Comparison of ENCODE assay signal across 22 cellular contexts in the genomic region with DNA sequence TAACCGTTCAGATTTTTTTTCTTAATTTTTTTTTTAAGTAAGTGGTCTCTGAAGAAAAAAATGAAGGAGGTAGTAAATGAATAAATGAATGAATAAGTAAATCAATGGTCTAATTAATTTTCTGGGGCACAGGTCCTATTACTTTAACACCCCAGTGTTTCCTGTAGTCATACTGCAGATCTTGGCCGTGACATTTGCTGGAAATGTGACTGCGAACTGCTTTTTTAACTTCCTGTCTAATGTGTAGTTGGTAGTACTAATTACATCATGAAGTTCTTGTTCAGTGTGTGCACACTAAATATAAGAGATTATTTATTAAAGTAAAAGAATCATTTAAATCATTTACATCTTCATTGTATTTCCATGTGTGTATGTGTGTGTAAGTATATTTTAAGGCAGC. TPM values are rescaled to one million over a fixed set of nuclear protein-coding genes. Genes with fewer than 3 reads are reported as not detected.
DNase-seq lines count a peak whose midpoint lies in the region; ATAC-seq lines count a peak whose summit lies in the region.
"Had no signal": no experiment of that assay in that cellular context is flagged by ENCODE, and none has a peak within 500 bp of the region (broad histone marks: within the 10 kb centered on the region; RNA-seq: fewer than 3 reads in every experiment).

No MANE protein-coding gene starts in this region.

- H3K27ac Mint-ChIP-seq in stimulated activated naive CD8-positive, alpha-beta T cell treated with anti-CD3 and anti-CD28 coated beads, Interleukin-15, Interleukin-2, amounts not matched to agents 100 ng/mL and 50 ng/mL, for 24 hours: peak overlapping the region; percentile 40
- peak overlapping the region; percentile 64 for H3K27ac Mint-ChIP-seq in activated CD8-positive, alpha-beta T cell treated with anti-CD3 and anti-CD28 coated beads, Interleukin-2, amount 10 ng/mL, durations not matched to agents 7 days and 5 days
- H3K27ac Mint-ChIP-seq in effector memory CD8-positive, alpha-beta T cell: peak overlapping the region in 1 of 2 donors; percentile 91
- H3K27ac Mint-ChIP-seq: activated B cell treated with CpG ODN at 0.5 μM for 24 hours, endodermal cell had no signal

- peaks cover 79% of the 10 kb centered on the region for H3K36me3 Mint-ChIP-seq in stimulated activated naive CD8-positive, alpha-beta T cell treated with anti-CD3 and anti-CD28 coated beads, Interleukin-15, Interleukin-2, amounts not matched to agents 100 ng/mL and 50 ng/mL, for 24 hours (ENCODE audit: low read depth)
- H3K36me3 Mint-ChIP-seq in activated CD8-positive, alpha-beta T cell treated with anti-CD3 and anti-CD28 coated beads, Interleukin-2, amount 10 ng/mL, durations not matched to agents 7 days and 5 days (ENCODE audit: low read depth): peaks cover 75% of the 10 kb centered on the region
- peaks cover 32% of the 10 kb centered on the region for H3K36me3 Mint-ChIP-seq in effector memory CD8-positive, alpha-beta T cell (ENCODE audit: insufficient read depth)

- no peaks in the 10 kb centered on the region for H3K27me3 Mint-ChIP-seq in stimulated activated naive CD8-positive, alpha-beta T cell treated with anti-CD3 and anti-CD28 coated beads, Interleukin-15, Interleukin-2, amounts not matched to agents 100 ng/mL and 50 ng/mL, for 24 hours
- no peaks in the 10 kb centered on the region for H3K27me3 Mint-ChIP-seq in activated CD8-positive, alpha-beta T cell treated with anti-CD3 and anti-CD28 coated beads, Interleukin-2, amount 10 ng/mL, durations not matched to agents 7 days and 5 days (ENCODE audit: low read depth)
- no peaks in the 10 kb centered on the region for H3K27me3 Mint-ChIP-seq in effector memory CD8-positive, alpha-beta T cell
- H3K27me3 Mint-ChIP-seq: activated B cell treated with CpG ODN at 0.5 μM for 24 hours had no signal

- POLR2A ChIA-PET in activated CD8-positive, alpha-beta T cell treated with anti-CD3 and anti-CD28 coated beads, Interleukin-2, amount 10 ng/mL, durations not matched to agents 7 days and 5 days (lab: Charles Lee): no interaction called here

- ATAC-seq in stimulated activated naive CD8-positive, alpha-beta T cell treated with anti-CD3 and anti-CD28 coated beads, Interleukin-15, Interleukin-2, amounts not matched to agents 100 U/mL and 50 U/mL, for 24 hours: no peak
- no peak for ATAC-seq in activated CD8-positive, alpha-beta T cell treated with anti-CD3 and anti-CD28 coated beads, Interleukin-2, amount 10 ng/mL, durations not matched to agents 7 days and 5 days
- no peak for ATAC-seq in effector memory CD8-positive, alpha-beta T cell (replicated peaks)
- no peak for ATAC-seq in GM19035 (IDR thresholded peaks at IDR 0.05; ENCODE audit: unreplicated experiment)
- no peak for ATAC-seq in HG02884 (IDR thresholded peaks at IDR 0.05; ENCODE audit: unreplicated experiment)
- ATAC-seq: left lung had no signal

- DNase-seq in stimulated activated naive CD8-positive, alpha-beta T cell treated with anti-CD3 and anti-CD28 coated beads, Interleukin-15, Interleukin-2, amounts not matched to agents 100 U/mL and 50 U/mL, for 24 hours: no peak
- DNase-seq in activated CD8-positive, alpha-beta T cell treated with anti-CD3 and anti-CD28 coated beads, Interleukin-2, amount 10 ng/mL, durations not matched to agents 7 days and 5 days: peak; percentile 40
- DNase-seq in effector memory CD8-positive, alpha-beta T cell: no peak
- DNase-seq in kidney glomerular epithelial cell (lab: John Stamatoyannopoulos, UW): no peak
- DNase-seq: activated B cell treated with CpG ODN at 0.5 μM for 24 hours; activated CD8-positive, alpha-beta memory T cell treated with anti-CD3 and anti-CD28 coated beads for 24 hours; activated T-cell treated with anti-CD3 and anti-CD28 coated beads, Interleukin-2, amount 50 U/mL, for 1 hour; endodermal cell; glutamatergic neuron; Kasumi-1; left lung; NCI-H1417; NCI-H2029; NCI-H526; right lobe of liver; spleen; stimulated activated CD4-positive, alpha-beta T cell treated with anti-CD3 and anti-CD28 coated beads, Interleukin-2, amount 100 ng/mL, for 24 hours; stimulated activated CD8-positive, alpha-beta memory T cell treated with anti-CD3 and anti-CD28 coated beads, Interleukin-4, amount 100 ng/mL, for 48 hours; tibial artery had no signal

- H3K4me1 Mint-ChIP-seq in stimulated activated naive CD8-positive, alpha-beta T cell treated with anti-CD3 and anti-CD28 coated beads, Interleukin-15, Interleukin-2, amounts not matched to agents 100 ng/mL and 50 ng/mL, for 24 hours (ENCODE audit: low read depth): peaks cover 87% of the 10 kb centered on the region
- H3K4me1 Mint-ChIP-seq in activated CD8-positive, alpha-beta T cell treated with anti-CD3 and anti-CD28 coated beads, Interleukin-2, amount 10 ng/mL, durations not matched to agents 7 days and 5 days (ENCODE audit: low read depth): peaks cover 62% of the 10 kb centered on the region
- H3K4me1 Mint-ChIP-seq in effector memory CD8-positive, alpha-beta T cell (ENCODE audit: low read depth in 2 of 2): peaks cover 45 to 65% of the 10 kb centered on the region in 2 donors

- H3K9me3 Mint-ChIP-seq in stimulated activated naive CD8-positive, alpha-beta T cell treated with anti-CD3 and anti-CD28 coated beads, Interleukin-15, Interleukin-2, amounts not matched to agents 100 ng/mL and 50 ng/mL, for 24 hours: peaks cover 8% of the 10 kb centered on the region
- no peaks in the 10 kb centered on the region for H3K9me3 Mint-ChIP-seq in activated CD8-positive, alpha-beta T cell treated with anti-CD3 and anti-CD28 coated beads, Interleukin-2, amount 10 ng/mL, durations not matched to agents 7 days and 5 days (ENCODE audit: insufficient read depth)
- H3K9me3 Mint-ChIP-seq in effector memory CD8-positive, alpha-beta T cell: no peaks in the 10 kb centered on the region

- no peak overlapping the region for H3K4me3 Mint-ChIP-seq in stimulated activated naive CD8-positive, alpha-beta T cell treated with anti-CD3 and anti-CD28 coated beads, Interleukin-15, Interleukin-2, amounts not matched to agents 100 ng/mL and 50 ng/mL, for 24 hours
- no peak overlapping the region for H3K4me3 Mint-ChIP-seq in activated CD8-positive, alpha-beta T cell treated with anti-CD3 and anti-CD28 coated beads, Interleukin-2, amount 10 ng/mL, durations not matched to agents 7 days and 5 days
- peak overlapping the region; percentile 16 to 25 for H3K4me3 Mint-ChIP-seq in effector memory CD8-positive, alpha-beta T cell
- H3K4me3 Mint-ChIP-seq: activated B cell treated with CpG ODN at 0.5 μM for 24 hours, endodermal cell had no signal

- CTCF ChIA-PET in activated CD8-positive, alpha-beta T cell treated with anti-CD3 and anti-CD28 coated beads, Interleukin-2, amount 10 ng/mL, durations not matched to agents 7 days and 5 days (lab: Charles Lee): interaction anchor here (0.7 kb wide), 1 partner anchor 69 kb away, joined by 3 read pairs; no protein-coding TSS in a partner anchor

RNA-seq across cellular contexts. Expression of a gene that starts 45.4 kb away (rescaled TPM):
- total RNA-seq in activated CD8-positive, alpha-beta T cell treated with anti-CD3 and anti-CD28 coated beads, Interleukin-2, amount 10 ng/mL, durations not matched to agents 7 days and 5 days: 10 to 100 TPM; 57.3 to 57.4 TPM

Comparison
In these comparisons a context has a peak if more than half of its experiments do, and no peak if none do; other contexts are left out.
1. H3K4me3 Mint-ChIP-seq: peak in effector memory CD8-positive, alpha-beta T cell (2 of 2); none in stimulated activated naive CD8-positive, alpha-beta T cell treated with anti-CD3 and anti-CD28 coated beads, Interleukin-15, Interleukin-2, amounts not matched to agents 100 ng/mL and 50 ng/mL, for 24 hours (single experiment) and activated CD8-positive, alpha-beta T cell treated with anti-CD3 and anti-CD28 coated beads, Interleukin-2, amount 10 ng/mL, durations not matched to agents 7 days and 5 days (single experiment).